1 cellular context compared by ENCODE assay signal in the genomic region with DNA sequence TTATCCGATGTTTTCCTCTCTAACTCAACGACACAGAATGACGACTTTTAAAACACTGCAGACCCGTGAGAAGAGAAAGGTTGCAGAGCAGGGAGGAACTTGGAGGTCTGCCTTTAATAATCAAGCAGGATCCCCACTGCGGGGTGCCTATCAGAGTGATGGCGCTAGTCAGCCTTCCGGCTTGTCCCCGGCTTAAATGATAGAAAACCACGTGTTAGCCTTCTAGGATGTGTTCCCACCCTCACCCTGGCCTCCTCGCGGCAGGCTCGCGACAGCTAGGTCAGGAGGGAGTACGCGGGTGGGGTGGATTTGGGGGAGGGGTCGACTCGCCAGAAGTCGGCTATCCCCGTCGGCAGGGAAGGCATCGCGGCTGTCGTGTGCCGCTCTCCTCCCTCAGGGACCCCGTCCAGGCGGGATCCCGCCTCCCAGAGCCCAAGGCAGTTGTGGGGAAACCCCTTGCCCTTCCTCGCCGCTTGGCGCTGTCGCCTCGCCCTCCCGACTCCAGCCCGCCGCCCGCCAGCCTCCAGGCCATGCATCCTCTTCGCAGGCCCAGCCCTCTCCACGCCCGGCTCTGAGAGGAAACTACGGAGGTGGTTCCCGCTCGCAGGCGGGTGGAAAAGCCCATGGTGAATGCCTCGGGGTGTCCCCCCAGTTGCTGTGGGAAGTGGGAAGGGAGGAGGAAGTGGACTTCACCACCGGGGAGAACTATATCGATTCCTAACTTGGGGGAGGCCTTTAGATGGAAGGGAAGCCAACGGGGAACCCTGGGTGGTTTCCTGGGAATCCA.
A peak's percentile ranks its signal among the peaks of the same experiment; 100 is the strongest.
TF ChIP-seq lines count a peak whose summit lies in the region.

No MANE protein-coding gene starts in this region.

TF ChIP-seq in H1, 55 proteins besides CTCF, POLR2A, EP300 and RAD21 (continued from another document):
- TF ChIP-seq SP2 (IDR thresholded peaks at IDR 0.05; ENCODE audit: low read length), result no peak
- TF ChIP-seq, protein P1, sequence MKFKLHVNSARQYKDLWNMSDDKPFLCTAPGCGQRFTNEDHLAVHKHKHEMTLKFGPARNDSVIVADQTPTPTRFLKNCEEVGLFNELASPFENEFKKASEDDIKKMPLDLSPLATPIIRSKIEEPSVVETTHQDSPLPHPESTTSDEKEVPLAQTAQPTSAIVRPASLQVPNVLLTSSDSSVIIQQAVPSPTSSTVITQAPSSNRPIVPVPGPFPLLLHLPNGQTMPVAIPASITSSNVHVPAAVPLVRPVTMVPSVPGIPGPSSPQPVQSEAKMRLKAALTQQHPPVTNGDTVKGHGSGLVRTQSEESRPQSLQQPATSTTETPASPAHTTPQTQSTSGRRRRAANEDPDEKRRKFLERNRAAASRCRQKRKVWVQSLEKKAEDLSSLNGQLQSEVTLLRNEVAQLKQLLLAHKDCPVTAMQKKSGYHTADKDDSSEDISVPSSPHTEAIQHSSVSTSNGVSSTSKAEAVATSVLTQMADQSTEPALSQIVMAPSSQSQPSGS (IDR thresholded peaks at IDR 0.05; ENCODE audit: low read length), result no peak
- peak; percentile 24 for TF ChIP-seq KDM4A (IDR thresholded peaks at IDR 0.05; ENCODE audit: low read depth, low read length, severe bottlenecking)
- peak; percentile 69; the same call in 1 of the 2 replicates for TF ChIP-seq YY1 (IDR thresholded peaks at IDR 0.05; ENCODE audit: low read depth, low read length)
- TF ChIP-seq SUZ12 (IDR thresholded peaks at IDR 0.05; ENCODE audit: low read length), result no peak
- TF ChIP-seq, protein P2, sequence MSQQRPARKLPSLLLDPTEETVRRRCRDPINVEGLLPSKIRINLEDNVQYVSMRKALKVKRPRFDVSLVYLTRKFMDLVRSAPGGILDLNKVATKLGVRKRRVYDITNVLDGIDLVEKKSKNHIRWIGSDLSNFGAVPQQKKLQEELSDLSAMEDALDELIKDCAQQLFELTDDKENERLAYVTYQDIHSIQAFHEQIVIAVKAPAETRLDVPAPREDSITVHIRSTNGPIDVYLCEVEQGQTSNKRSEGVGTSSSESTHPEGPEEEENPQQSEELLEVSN (IDR thresholded peaks at IDR 0.05), result peak; percentile 83
- no peak for TF ChIP-seq CHD1 (IDR thresholded peaks at IDR 0.05; ENCODE audit: low read depth, low read length)
- 0 out of 2 replicates have a peak, but pooled peaks have one; percentile 48 for TF ChIP-seq TCF12 (IDR thresholded peaks at IDR 0.05; ENCODE audit: low read depth, low read length)
- no peak for TF ChIP-seq RFX5 (IDR thresholded peaks at IDR 0.05; ENCODE audit: borderline replicate concordance, low read depth, low read length)
- peak; percentile 15 for TF ChIP-seq TAF7 (optimal IDR thresholded peaks at IDR 0.05; ENCODE audit: borderline replicate concordance, low read depth, low read length)
- no peak for TF ChIP-seq TEAD4 (IDR thresholded peaks at IDR 0.05; ENCODE audit: low read depth, low read length)
- peak; percentile 41; the same call in 1 of the 2 replicates for TF ChIP-seq PHF8 (conservative IDR thresholded peaks at IDR 0.05; ENCODE audit: low read depth, low read length)
- peak; percentile 57 for TF ChIP-seq TBP (IDR thresholded peaks at IDR 0.05; ENCODE audit: low read depth, low read length)
- TF ChIP-seq SP1 (IDR thresholded peaks at IDR 0.05; ENCODE audit: low read depth, low read length), result no peak
- TF ChIP-seq SAP30 (IDR thresholded peaks at IDR 0.05; ENCODE audit: insufficient read depth, insufficient replicate concordance, low read length), result peak; percentile 18
- 0 out of 4 replicates have a peak, but pooled peaks of 1 of the 2 experiments have one; percentile 41 for TF ChIP-seq SIN3A (conservative IDR thresholded peaks at IDR 0.05 in 1 of 2, IDR thresholded peaks at IDR 0.05 in 1 of 2; ENCODE audit: low read depth in 1 of 2, low read length in 2 of 2)
- TF ChIP-seq, protein P3, sequence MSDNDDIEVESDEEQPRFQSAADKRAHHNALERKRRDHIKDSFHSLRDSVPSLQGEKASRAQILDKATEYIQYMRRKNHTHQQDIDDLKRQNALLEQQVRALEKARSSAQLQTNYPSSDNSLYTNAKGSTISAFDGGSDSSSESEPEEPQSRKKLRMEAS (IDR thresholded peaks at IDR 0.05), result peak; percentile 89
- TF ChIP-seq ASH2L (IDR thresholded peaks at IDR 0.05; ENCODE audit: low read length), result peak; percentile 81
TF ChIP-seq in H1: peak in this region for 13.
